ENCODE assay signal across 8 cellular contexts in genomic region chr12:93440043-93440835, GRCh38. TPM values are rescaled to one million over a fixed set of nuclear protein-coding genes. Genes with fewer than 3 reads are reported as not detected.
DNase-seq lines count a peak whose midpoint lies in the region; TF ChIP-seq lines count a peak whose summit lies in the region.

No MANE protein-coding gene starts in this region.

- DNase-seq in activated naive CD4-positive, alpha-beta T cell treated with anti-CD3 and anti-CD28 coated beads, Interleukin-2, amount 10 ng/mL, durations not matched to agents 7 days and 5 days: no peak
- DNase-seq in activated naive CD4-positive, alpha-beta T cell treated with anti-CD3 and anti-CD28 coated beads, Interleukin-2, amount 50 U/mL, for 16 hours: no peak
- DNase-seq in adipocyte (ENCODE audit: low read depth) (peak; percentile 61), kidney tubule cell (ENCODE audit: low spot score) (peak; percentile 18), tibial nerve (ENCODE audit: low spot score in 2 of 2) (no peak), COR-L47 (lab: John Stamatoyannopoulos, UW) (no peak), 8988T (no peak), NCI-H1048 (lab: John Stamatoyannopoulos, UW) (no peak)

- peaks cover 66% of the 10 kb centered on the region for H3K4me1 Mint-ChIP-seq in activated naive CD4-positive, alpha-beta T cell treated with anti-CD3 and anti-CD28 coated beads, Interleukin-2, amount 10 ng/mL, durations not matched to agents 7 days and 5 days

- H3K4me3 Mint-ChIP-seq in activated naive CD4-positive, alpha-beta T cell treated with anti-CD3 and anti-CD28 coated beads, Interleukin-2, amount 10 ng/mL, durations not matched to agents 7 days and 5 days: peak overlapping the region; percentile 91

- TF ChIP-seq POLR2A in tibial nerve (IDR thresholded peaks at IDR 0.05): no peak

- H3K9ac ChIP-seq in adipocyte (ENCODE audit: low read length): peak overlapping the region; percentile 96

- peak overlapping the region; percentile 96 for H3K4me3 ChIP-seq in adipocyte (ENCODE audit: low read length)
- H3K4me3 ChIP-seq in tibial nerve: peak overlapping the region; percentile 86 to 99 (median 94)

- CTCF ChIA-PET in activated naive CD4-positive, alpha-beta T cell treated with anti-CD3 and anti-CD28 coated beads, Interleukin-2, amount 10 ng/mL, durations not matched to agents 7 days and 5 days (lab: Charles Lee): interaction anchor here (0.9 to 1.0 kb wide), 2 partner anchors 20 to 21 kb away, joined by 3 read pairs; no protein-coding TSS in a partner anchor

- no peaks in the 10 kb centered on the region for H3K27me3 Mint-ChIP-seq in activated naive CD4-positive, alpha-beta T cell treated with anti-CD3 and anti-CD28 coated beads, Interleukin-2, amount 10 ng/mL, durations not matched to agents 7 days and 5 days

- no peak for TF ChIP-seq EP300 in tibial nerve (IDR thresholded peaks at IDR 0.05)

- H3K27me3 ChIP-seq in adipocyte (replicated peaks; ENCODE audit: control insufficient read depth, insufficient read depth, low read length): no peaks in the 10 kb centered on the region
- H3K27me3 ChIP-seq in tibial nerve: no peaks in the 10 kb centered on the region

- no peaks in the 10 kb centered on the region for H3K9me3 Mint-ChIP-seq in activated naive CD4-positive, alpha-beta T cell treated with anti-CD3 and anti-CD28 coated beads, Interleukin-2, amount 10 ng/mL, durations not matched to agents 7 days and 5 days

- H3K4me1 ChIP-seq in adipocyte (ENCODE audit: control insufficient read depth, insufficient read depth, low read length) (peaks cover 29% of the 10 kb centered on the region), tibial nerve (peaks cover 0 to 52% (median 28%) of the 10 kb centered on the region in 4 donors)

- peaks cover 11% of the 10 kb centered on the region for H3K36me3 Mint-ChIP-seq in activated naive CD4-positive, alpha-beta T cell treated with anti-CD3 and anti-CD28 coated beads, Interleukin-2, amount 10 ng/mL, durations not matched to agents 7 days and 5 days

- H3K27ac Mint-ChIP-seq in activated naive CD4-positive, alpha-beta T cell treated with anti-CD3 and anti-CD28 coated beads, Interleukin-2, amount 10 ng/mL, durations not matched to agents 7 days and 5 days: peak overlapping the region; percentile 96

- H3K9me3 ChIP-seq in adipocyte (ENCODE audit: control insufficient read depth, low read length) (no peaks in the 10 kb centered on the region), tibial nerve (no peaks in the 10 kb centered on the region)

- TF ChIP-seq CTCF in tibial nerve (IDR thresholded peaks at IDR 0.05): no peak

- H3K36me3 ChIP-seq in adipocyte (ENCODE audit: control insufficient read depth, insufficient read depth, low read length, severe bottlenecking) (no peaks in the 10 kb centered on the region), tibial nerve (no peaks in the 10 kb centered on the region)

- 18 to 20% methylated on average over 12 of the region's 12 CpGs for WGBS in tibial nerve, 2 donors

- H3K27ac ChIP-seq in tibial nerve: peak overlapping the region in 1 of 4 donors; percentile 94

RNA-seq across cellular contexts. Expression of gene UBE2N, which starts 1.5 kb away (rescaled TPM):
- 10 to 100 TPM; 20.8 to 31.0 (median 29.4) TPM for total RNA-seq in tibial nerve

RNA-seq across cellular contexts. Expression of gene MRPL42, which starts 27.1 kb away (rescaled TPM):
- 10 to 100 TPM; 19.7 to 27.3 (median 22.8) TPM for total RNA-seq in tibial nerve

Comparison
In these comparisons a context has a peak if more than half of its experiments do, and no peak if none do; other contexts are left out.
1. DNase-seq: peak in adipocyte (single experiment) and kidney tubule cell (single experiment); none in activated naive CD4-positive, alpha-beta T cell treated with anti-CD3 and anti-CD28 coated beads, Interleukin-2, amount 10 ng/mL, durations not matched to agents 7 days and 5 days (single experiment), activated naive CD4-positive, alpha-beta T cell treated with anti-CD3 and anti-CD28 coated beads, Interleukin-2, amount 50 U/mL, for 16 hours (single experiment), tibial nerve (0 of 2), COR-L47 (single experiment), 8988T (single experiment) and NCI-H1048 (single experiment).